In the genomic region with DNA sequence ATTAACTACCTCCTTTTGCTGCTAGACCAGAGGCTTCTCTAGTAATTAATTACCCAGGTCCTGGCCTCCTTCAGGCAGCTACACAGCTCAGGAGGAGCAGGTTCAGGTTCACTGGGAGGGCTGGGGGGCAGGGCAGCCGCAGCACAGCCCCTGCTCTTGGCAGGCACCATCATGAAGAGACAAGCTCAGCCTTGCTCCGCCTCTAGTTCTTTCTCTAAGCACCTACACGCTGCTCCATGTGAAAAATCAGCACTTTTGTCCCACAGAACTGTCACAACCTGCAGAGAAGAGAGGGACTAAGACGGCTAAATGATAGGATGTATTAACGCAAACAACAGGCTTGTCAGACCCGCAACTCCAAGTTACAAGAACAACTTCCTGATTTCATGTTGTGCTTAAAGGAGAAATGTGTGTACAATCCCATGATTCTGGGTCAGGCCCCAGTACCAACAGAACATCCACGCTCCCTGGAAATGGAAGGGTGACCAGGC, we compare ENCODE assay signal across 1 cellular context.
TF ChIP-seq lines count a peak whose summit lies in the region.

No MANE protein-coding gene starts in this region.

TF ChIP-seq in K562, 482 proteins besides CTCF, POLR2A, EP300 and RAD21 (continued from another document):
- TF ChIP-seq ZBTB7A (IDR thresholded peaks at IDR 0.05; ENCODE audit: borderline replicate concordance, control insufficient read depth, low read depth, low read length) (peak; percentile 42; the same call in 1 of the 2 replicates), C11orf30 (IDR thresholded peaks at IDR 0.05; ENCODE audit: low read depth) (peak; percentile 46; the same call in 1 of the 2 replicates), MAFG (tag; conservative IDR thresholded peaks at IDR 0.05) (peak; percentile 50)
- TF ChIP-seq, protein P1, sequence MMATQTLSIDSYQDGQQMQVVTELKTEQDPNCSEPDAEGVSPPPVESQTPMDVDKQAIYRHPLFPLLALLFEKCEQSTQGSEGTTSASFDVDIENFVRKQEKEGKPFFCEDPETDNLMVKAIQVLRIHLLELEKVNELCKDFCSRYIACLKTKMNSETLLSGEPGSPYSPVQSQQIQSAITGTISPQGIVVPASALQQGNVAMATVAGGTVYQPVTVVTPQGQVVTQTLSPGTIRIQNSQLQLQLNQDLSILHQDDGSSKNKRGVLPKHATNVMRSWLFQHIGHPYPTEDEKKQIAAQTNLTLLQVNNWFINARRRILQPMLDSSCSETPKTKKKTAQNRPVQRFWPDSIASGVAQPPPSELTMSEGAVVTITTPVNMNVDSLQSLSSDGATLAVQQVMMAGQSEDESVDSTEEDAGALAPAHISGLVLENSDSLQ (IDR thresholded peaks at IDR 0.05): 0 out of 2 replicates have a peak, but pooled peaks have one; percentile 17
- TF ChIP-seq, protein P2, sequence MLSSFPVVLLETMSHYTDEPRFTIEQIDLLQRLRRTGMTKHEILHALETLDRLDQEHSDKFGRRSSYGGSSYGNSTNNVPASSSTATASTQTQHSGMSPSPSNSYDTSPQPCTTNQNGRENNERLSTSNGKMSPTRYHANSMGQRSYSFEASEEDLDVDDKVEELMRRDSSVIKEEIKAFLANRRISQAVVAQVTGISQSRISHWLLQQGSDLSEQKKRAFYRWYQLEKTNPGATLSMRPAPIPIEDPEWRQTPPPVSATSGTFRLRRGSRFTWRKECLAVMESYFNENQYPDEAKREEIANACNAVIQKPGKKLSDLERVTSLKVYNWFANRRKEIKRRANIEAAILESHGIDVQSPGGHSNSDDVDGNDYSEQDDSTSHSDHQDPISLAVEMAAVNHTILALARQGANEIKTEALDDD (IDR thresholded peaks at IDR 0.05): peak; percentile 82
